ENCODE assay signal across 9 cellular contexts in genomic region chr10:97689637-97690036, GRCh38. TPM values are rescaled to one million over a fixed set of nuclear protein-coding genes. Genes with fewer than 3 reads are reported as not detected.
DNase-seq lines count a peak whose midpoint lies in the region; ATAC-seq, FAIRE-seq and TF ChIP-seq lines count a peak whose summit lies in the region.
"Had no signal": no experiment of that assay in that cellular context is flagged by ENCODE, and none has a peak within 500 bp of the region (broad histone marks: within the 10 kb centered on the region; RNA-seq: fewer than 3 reads in every experiment).

No MANE protein-coding gene starts in this region.

- no peak overlapping the region for H3K9ac ChIP-seq in HepG2 (ENCODE audit: insufficient read depth, low read depth, low read length)

- no peaks in the 10 kb centered on the region for H4K20me1 ChIP-seq in HepG2 (ENCODE audit: insufficient read depth, low read length)

- H3K9me3 Mint-ChIP-seq in CD8-positive, alpha-beta memory T cell = no peaks in the 10 kb centered on the region
- H3K9me3 Mint-ChIP-seq in activated naive CD4-positive, alpha-beta T cell treated with anti-CD3 and anti-CD28 coated beads, Interleukin-2, amount 10 ng/mL, durations not matched to agents 7 days and 5 days = no peaks in the 10 kb centered on the region

- FAIRE-seq in HepG2 (lab: Jason Lieb, UNC) = no peak

- H3K27me3 Mint-ChIP-seq in CD8-positive, alpha-beta memory T cell = peaks cover 0 to 1% of the 10 kb centered on the region in 2 donors
- H3K27me3 Mint-ChIP-seq in activated naive CD4-positive, alpha-beta T cell treated with anti-CD3 and anti-CD28 coated beads, Interleukin-2, amount 10 ng/mL, durations not matched to agents 7 days and 5 days = peaks cover 16% of the 10 kb centered on the region

- H3K27ac ChIP-seq in right lobe of liver (no peak overlapping the region), HepG2 (ENCODE audit: extremely low read length, insufficient read depth, low read length) (no peak overlapping the region)
- no peak overlapping the region for H3K27ac ChIP-seq in CD8-positive, alpha-beta memory T cell (ENCODE audit: low read depth, low read length)
- H3K27ac ChIP-seq: hepatocyte had no signal

- intact Hi-C loops in right lobe of liver (cut with DNase I) = no loop called here
- intact Hi-C loops in HepG2 (cut with micrococcal nuclease; ENCODE audit: unreplicated experiment) = no loop called here

- TF ChIP-seq POLR2A in right lobe of liver (IDR thresholded peaks at IDR 0.05) (peak; percentile 23), HepG2 (IDR thresholded peaks at IDR 0.05; ENCODE audit: insufficient read depth in 1 of 2, low read depth in 2 of 2, low read length in 2 of 2) (no peak)

- CTCF ChIA-PET in HepG2 (lab: Yijun Ruan, JAX; ENCODE audit: low intra/inter-chr PET ratio, low total read pairs) = no interaction called here
- CTCF ChIA-PET in CD8-positive, alpha-beta memory T cell (lab: Charles Lee) = interaction anchor here (1.0 kb wide), 1 partner anchor 11 kb away, joined by 3 read pairs; no protein-coding TSS in a partner anchor
- CTCF ChIA-PET in activated naive CD4-positive, alpha-beta T cell treated with anti-CD3 and anti-CD28 coated beads, Interleukin-2, amount 10 ng/mL, durations not matched to agents 7 days and 5 days (lab: Charles Lee) = interaction anchor here (1.0 to 6.0 kb wide), 2 partner anchors 12 to 13 kb away, joined by 3 to 32 read pairs; no protein-coding TSS in a partner anchor

- no peak overlapping the region for H3K4me3 ChIP-seq in right lobe of liver
- H3K4me3 ChIP-seq in HepG2 (replicated peaks in 1 of 3; ENCODE audit: insufficient read depth in 1 of 3, low read depth in 2 of 3, low read length in 3 of 3) = no peak overlapping the region
- no peak overlapping the region for H3K4me3 ChIP-seq in CD8-positive, alpha-beta memory T cell (ENCODE audit: low read length)
- H3K4me3 ChIP-seq: hepatocyte had no signal

- H2AFZ ChIP-seq in HepG2 (ENCODE audit: low read length) = no peak overlapping the region
- H2AFZ ChIP-seq: hepatocyte had no signal

- peak overlapping the region in 1 of 8 donors; percentile 36 for H3K27ac Mint-ChIP-seq in CD8-positive, alpha-beta memory T cell
- H3K27ac Mint-ChIP-seq in activated naive CD4-positive, alpha-beta T cell treated with anti-CD3 and anti-CD28 coated beads, Interleukin-2, amount 10 ng/mL, durations not matched to agents 7 days and 5 days = no peak overlapping the region

- DNase-seq in right lobe of liver (peak in 1 of 3 donors; percentile 22), HepG2 (ENCODE audit: low spot score) (no peak), amniotic stem cell (lab: John Stamatoyannopoulos, UW) (peak; percentile 85), kidney glomerular epithelial cell (lab: John Stamatoyannopoulos, UW) (peak; percentile 22), NCI-H146 treated with DMSO at 0.1 percent for 48 hours (lab: John Stamatoyannopoulos, UW; ENCODE audit: unreplicated experiment) (no peak)
- no peak for DNase-seq in CD8-positive, alpha-beta memory T cell
- no peak for DNase-seq in activated naive CD4-positive, alpha-beta T cell treated with anti-CD3 and anti-CD28 coated beads, Interleukin-2, amount 10 ng/mL, durations not matched to agents 7 days and 5 days

- H3K27me3 ChIP-seq in right lobe of liver (no peaks in the 10 kb centered on the region), HepG2 (ENCODE audit: control insufficient read depth in 1 of 2, insufficient read depth in 2 of 2, low read length in 2 of 2) (no peaks in the 10 kb centered on the region; a peak in 1 of 5 replicates)
- H3K27me3 ChIP-seq in CD8-positive, alpha-beta memory T cell (ENCODE audit: insufficient read depth, low read length, poor library complexity, severe bottlenecking) = no peaks in the 10 kb centered on the region
- H3K27me3 ChIP-seq: hepatocyte had no signal

- H3K9me3 ChIP-seq in right lobe of liver = no peaks in the 10 kb centered on the region
- no peaks in the 10 kb centered on the region for H3K9me3 ChIP-seq in HepG2 (ENCODE audit: low read length)
- no peaks in the 10 kb centered on the region for H3K9me3 ChIP-seq in CD8-positive, alpha-beta memory T cell (ENCODE audit: low read length)

- peaks cover 19% of the 10 kb centered on the region for H3K79me2 ChIP-seq in HepG2 (ENCODE audit: insufficient read depth, low read length)

- H3K4me1 ChIP-seq in right lobe of liver (peaks cover 0 to 22% (median 12%) of the 10 kb centered on the region in 4 donors), HepG2 (ENCODE audit: insufficient read depth, low read length) (peaks cover 29% of the 10 kb centered on the region)
- peaks cover 26% of the 10 kb centered on the region for H3K4me1 ChIP-seq in CD8-positive, alpha-beta memory T cell (ENCODE audit: insufficient read depth, low read length)

- H3K4me2 ChIP-seq in HepG2 (ENCODE audit: low read depth, low read length) = no peak overlapping the region
- H3K4me2 ChIP-seq: hepatocyte had no signal

- no TSS peak for BruUV-seq in HepG2 (replicated peaks; lab: Mats Ljungman, UMichigan)

- H3K4me3 Mint-ChIP-seq in CD8-positive, alpha-beta memory T cell = no peak overlapping the region
- no peak overlapping the region for H3K4me3 Mint-ChIP-seq in activated naive CD4-positive, alpha-beta T cell treated with anti-CD3 and anti-CD28 coated beads, Interleukin-2, amount 10 ng/mL, durations not matched to agents 7 days and 5 days

- 100% methylated on average over 2 of the region's 5 CpGs for WGBS in right lobe of liver (ENCODE audit: insufficient coverage, low coverage, low lambda C conversion rate, missing lambda C conversion rate)
- WGBS in HepG2 (ENCODE audit: low lambda C conversion rate) = 62% methylated on average over 5 of the region's 5 CpGs

- in situ Hi-C loops in HepG2 (cut with HindIII; ENCODE audit: extremely low pct_ligation_motif_present, low pct_unique_long_range_greater_than_20kb) = no loop called here

- peaks cover 0 to 1% (median 0%) of the 10 kb centered on the region in 3 donors for H3K36me3 Mint-ChIP-seq in CD8-positive, alpha-beta memory T cell
- H3K36me3 Mint-ChIP-seq in activated naive CD4-positive, alpha-beta T cell treated with anti-CD3 and anti-CD28 coated beads, Interleukin-2, amount 10 ng/mL, durations not matched to agents 7 days and 5 days = no peaks in the 10 kb centered on the region

- no peak for ATAC-seq in right lobe of liver
- no peak for ATAC-seq in HepG2
- ATAC-seq in HG03139 (IDR thresholded peaks at IDR 0.05; ENCODE audit: unreplicated experiment) = no peak

- H3K36me3 ChIP-seq in right lobe of liver = no peaks in the 10 kb centered on the region
- no peaks in the 10 kb centered on the region for H3K36me3 ChIP-seq in HepG2 (replicated peaks in 1 of 2; ENCODE audit: control insufficient read depth in 1 of 2, insufficient read depth in 2 of 2, low read length in 2 of 2)
- no peaks in the 10 kb centered on the region for H3K36me3 ChIP-seq in CD8-positive, alpha-beta memory T cell (ENCODE audit: insufficient read depth, low read length)

- no peak for TF ChIP-seq CTCF in right lobe of liver (IDR thresholded peaks at IDR 0.05)
- no peak for TF ChIP-seq CTCF in HepG2 (CRISPR knock-in tag; IDR thresholded peaks at IDR 0.05)

- no peak for TF ChIP-seq RAD21 in HepG2 (CRISPR knock-in tag; IDR thresholded peaks at IDR 0.05)

- H3K4me1 Mint-ChIP-seq in CD8-positive, alpha-beta memory T cell = peaks cover 14 to 29% (median 25%) of the 10 kb centered on the region in 3 donors
- peaks cover 18% of the 10 kb centered on the region for H3K4me1 Mint-ChIP-seq in activated naive CD4-positive, alpha-beta T cell treated with anti-CD3 and anti-CD28 coated beads, Interleukin-2, amount 10 ng/mL, durations not matched to agents 7 days and 5 days

- POLR2A ChIA-PET in HepG2 (lab: Yijun Ruan, JAX) = interaction anchor here (0.6 to 3.5 kb wide), 3 partner anchors 12 to 188 kb away, joined by 3 to 39 read pairs (median 3); partner anchors contain the start of gene ZFYVE27
- POLR2A ChIA-PET in CD8-positive, alpha-beta memory T cell (lab: Charles Lee) = no interaction called here

- TF ChIP-seq EP300 in HepG2 (IDR thresholded peaks at IDR 0.05; ENCODE audit: low read depth in 2 of 2, low read length in 2 of 2) (no peak), HepG2 (CRISPR knock-in tag; IDR thresholded peaks at IDR 0.05; ENCODE audit: borderline replicate concordance) (no peak)

RNA-seq across cellular contexts. Expression of gene AVPI1, which starts 2.6 kb away (rescaled TPM):
- total RNA-seq in right lobe of liver (10 to 100 TPM; 10.3 to 27.0 (median 20.2) TPM), HepG2 (2016; rRNA removed; fragmentation: Illumina TruSeq; extraction: Trizol) (39.8 and 47.6 TPM in 2 replicates)
- 17.3 and 23.9 TPM in 2 replicates for total RNA-seq in HepG2 (2016; cell fraction: cytosol; rRNA removed; fragmentation: Illumina TruSeq; extraction: Trizol; ENCODE audit: low read depth)
- 40.9 and 48.9 TPM in 2 replicates for total RNA-seq in HepG2 (2016; cell fraction: insoluble cytoplasmic fraction; rRNA removed; fragmentation: Illumina TruSeq; extraction: Trizol)
- total RNA-seq in HepG2 (2016; cell fraction: membrane; rRNA removed; fragmentation: Illumina TruSeq; extraction: Trizol) = 32.7 and 40.7 TPM in 2 replicates
- total RNA-seq in HepG2 (2016; cell fraction: nucleus; rRNA removed; fragmentation: Illumina TruSeq; extraction: Trizol) = 19.1 and 24.2 TPM in 2 replicates
- polyA plus RNA-seq in HepG2 (2011; rRNA removed) = 60.6 and 61.2 TPM in 2 replicates
- polyA plus RNA-seq in HepG2 (2011; cell fraction: cytosol; rRNA removed) = 46.9 and 72.0 TPM in 2 replicates
- 30.9 and 32.2 TPM in 2 replicates for polyA plus RNA-seq in HepG2 (2011; cell fraction: nucleus; rRNA removed)
- polyA plus RNA-seq in HepG2 (2012) = 17.8 and 27.6 TPM in 2 replicates
- polyA plus RNA-seq in HepG2 (2016; cell fraction: cytosol; fragmentation: Illumina TruSeq; extraction: Trizol; ENCODE audit: low read depth) = 15.1 and 21.8 TPM in 2 replicates
- polyA plus RNA-seq in HepG2 (2016; cell fraction: insoluble cytoplasmic fraction; fragmentation: Illumina TruSeq; extraction: Trizol; ENCODE audit: low read depth) = 52.4 and 52.8 TPM in 2 replicates
- 23.9 and 32.8 TPM in 2 replicates for polyA plus RNA-seq in HepG2 (2016; cell fraction: membrane; fragmentation: Illumina TruSeq; extraction: Trizol; ENCODE audit: low read depth)
- polyA plus RNA-seq in HepG2 (2016; cell fraction: nucleus; fragmentation: Illumina TruSeq; extraction: Trizol; ENCODE audit: insufficient read depth, low read depth) = 25.4 and 28.6 TPM in 2 replicates
- polyA minus RNA-seq in HepG2 (2011; rRNA and poly(A)+ RNA removed; ENCODE audit: low replicate concordance) = 68.6 and 143 TPM in 2 replicates
- 32.1 and 32.4 TPM in 2 replicates for polyA minus RNA-seq in HepG2 (2011; cell fraction: cytosol; rRNA and poly(A)+ RNA removed)
- 21.8 and 28.6 TPM in 2 replicates for polyA minus RNA-seq in HepG2 (2011; cell fraction: nucleus; rRNA and poly(A)+ RNA removed)
- total RNA-seq in CD8-positive, alpha-beta memory T cell = 1 to 10 TPM; 2.3 TPM
- polyA plus RNA-seq in CD8-positive, alpha-beta memory T cell = 3.1 TPM

RNA-seq across cellular contexts. Expression of gene MARVELD1, which starts 23.9 kb away (rescaled TPM):
- total RNA-seq in right lobe of liver (1 to 10 TPM; 1.5 to 3.1 (median 2.3) TPM), HepG2 (2016; rRNA removed; fragmentation: Illumina TruSeq; extraction: Trizol) (not detected in 2 replicates)
- not detected in 2 replicates for total RNA-seq in HepG2 (2016; cell fraction: cytosol; rRNA removed; fragmentation: Illumina TruSeq; extraction: Trizol; ENCODE audit: low read depth)
- total RNA-seq in HepG2 (2016; cell fraction: insoluble cytoplasmic fraction; rRNA removed; fragmentation: Illumina TruSeq; extraction: Trizol) = not detected in 2 replicates
- total RNA-seq in HepG2 (2016; cell fraction: membrane; rRNA removed; fragmentation: Illumina TruSeq; extraction: Trizol) = not detected in 2 replicates
- total RNA-seq in HepG2 (2016; cell fraction: nucleus; rRNA removed; fragmentation: Illumina TruSeq; extraction: Trizol) = not detected in 2 replicates
- 0.08 TPM in 1 of 2 replicates, not detected in the other for polyA plus RNA-seq in HepG2 (2011; rRNA removed)
- 0.03 TPM in 1 of 2 replicates, not detected in the other for polyA plus RNA-seq in HepG2 (2011; cell fraction: cytosol; rRNA removed)
- polyA plus RNA-seq in HepG2 (2011; cell fraction: nucleus; rRNA removed) = 0.03 and 0.26 TPM in 2 replicates
- polyA plus RNA-seq in HepG2 (2012) = not detected in 2 replicates
- not detected in 2 replicates for polyA plus RNA-seq in HepG2 (2016; cell fraction: cytosol; fragmentation: Illumina TruSeq; extraction: Trizol; ENCODE audit: low read depth)
- polyA plus RNA-seq in HepG2 (2016; cell fraction: insoluble cytoplasmic fraction; fragmentation: Illumina TruSeq; extraction: Trizol; ENCODE audit: low read depth) = not detected in 2 replicates
- not detected in 2 replicates for polyA plus RNA-seq in HepG2 (2016; cell fraction: membrane; fragmentation: Illumina TruSeq; extraction: Trizol; ENCODE audit: low read depth)
- polyA plus RNA-seq in HepG2 (2016; cell fraction: nucleus; fragmentation: Illumina TruSeq; extraction: Trizol; ENCODE audit: insufficient read depth, low read depth) = not detected in 2 replicates
- 33.8 TPM in 1 of 2 replicates, not detected in the other for polyA minus RNA-seq in HepG2 (2011; rRNA and poly(A)+ RNA removed; ENCODE audit: low replicate concordance)
- not detected in 2 replicates for polyA minus RNA-seq in HepG2 (2011; cell fraction: cytosol; rRNA and poly(A)+ RNA removed)
- polyA minus RNA-seq in HepG2 (2011; cell fraction: nucleus; rRNA and poly(A)+ RNA removed) = 0.13 TPM in 1 of 2 replicates, not detected in the other
- 1 to 10 TPM; 4.3 to 4.7 TPM for total RNA-seq in CD8-positive, alpha-beta memory T cell
- polyA plus RNA-seq in CD8-positive, alpha-beta memory T cell = 0.15 TPM

RNA-seq across cellular contexts. Expression of gene ZFYVE27, which starts 47.3 kb away (rescaled TPM):
- total RNA-seq in right lobe of liver (10 to 100 TPM in 5 of 6 experiments, 1 to 10 TPM in 1; 9.2 to 19.3 (median 12.6) TPM), HepG2 (2016; rRNA removed; fragmentation: Illumina TruSeq; extraction: Trizol) (6.1 and 19.7 TPM in 2 replicates)
- total RNA-seq in HepG2 (2016; cell fraction: cytosol; rRNA removed; fragmentation: Illumina TruSeq; extraction: Trizol; ENCODE audit: low read depth) = 2.8 and 3.8 TPM in 2 replicates
- total RNA-seq in HepG2 (2016; cell fraction: insoluble cytoplasmic fraction; rRNA removed; fragmentation: Illumina TruSeq; extraction: Trizol) = 5.8 and 20.5 TPM in 2 replicates
- total RNA-seq in HepG2 (2016; cell fraction: membrane; rRNA removed; fragmentation: Illumina TruSeq; extraction: Trizol) = 4.5 and 6.1 TPM in 2 replicates
- 36.5 and 37.6 TPM in 2 replicates for total RNA-seq in HepG2 (2016; cell fraction: nucleus; rRNA removed; fragmentation: Illumina TruSeq; extraction: Trizol)
- polyA plus RNA-seq in HepG2 (2011; rRNA removed) = 20.5 and 26.9 TPM in 2 replicates
- polyA plus RNA-seq in HepG2 (2011; cell fraction: cytosol; rRNA removed) = 11.3 and 12.9 TPM in 2 replicates
- 107 and 112 TPM in 2 replicates for polyA plus RNA-seq in HepG2 (2011; cell fraction: nucleus; rRNA removed)
- 13.0 and 18.5 TPM in 2 replicates for polyA plus RNA-seq in HepG2 (2012)
- polyA plus RNA-seq in HepG2 (2016; cell fraction: cytosol; fragmentation: Illumina TruSeq; extraction: Trizol; ENCODE audit: low read depth) = 0.68 and 0.92 TPM in 2 replicates
- polyA plus RNA-seq in HepG2 (2016; cell fraction: insoluble cytoplasmic fraction; fragmentation: Illumina TruSeq; extraction: Trizol; ENCODE audit: low read depth) = 4.2 and 4.9 TPM in 2 replicates
- polyA plus RNA-seq in HepG2 (2016; cell fraction: membrane; fragmentation: Illumina TruSeq; extraction: Trizol; ENCODE audit: low read depth) = 1.7 and 2.1 TPM in 2 replicates
- polyA plus RNA-seq in HepG2 (2016; cell fraction: nucleus; fragmentation: Illumina TruSeq; extraction: Trizol; ENCODE audit: insufficient read depth, low read depth) = 50.1 and 57.5 TPM in 2 replicates
- polyA minus RNA-seq in HepG2 (2011; rRNA and poly(A)+ RNA removed; ENCODE audit: low replicate concordance) = 26.7 and 43.3 TPM in 2 replicates
- 6.0 and 6.5 TPM in 2 replicates for polyA minus RNA-seq in HepG2 (2011; cell fraction: cytosol; rRNA and poly(A)+ RNA removed)
- 45.2 and 45.3 TPM in 2 replicates for polyA minus RNA-seq in HepG2 (2011; cell fraction: nucleus; rRNA and poly(A)+ RNA removed)
- 10 to 100 TPM; 27.4 to 28.6 TPM for total RNA-seq in CD8-positive, alpha-beta memory T cell
- 31.4 TPM for polyA plus RNA-seq in CD8-positive, alpha-beta memory T cell

RNA-seq across cellular contexts. Expression of gene PI4K2A, which starts 49.2 kb away (rescaled TPM):
- 10 to 100 TPM in 3 of 6 experiments, 1 to 10 TPM in 3; 6.2 to 18.1 (median 11.4) TPM for total RNA-seq in right lobe of liver
- total RNA-seq in HepG2 (2016; rRNA removed; fragmentation: Illumina TruSeq; extraction: Trizol) = 14.3 and 16.6 TPM in 2 replicates
- 1.1 and 1.5 TPM in 2 replicates for total RNA-seq in HepG2 (2016; cell fraction: cytosol; rRNA removed; fragmentation: Illumina TruSeq; extraction: Trizol; ENCODE audit: low read depth)
- 14.4 and 15.3 TPM in 2 replicates for total RNA-seq in HepG2 (2016; cell fraction: insoluble cytoplasmic fraction; rRNA removed; fragmentation: Illumina TruSeq; extraction: Trizol)
- 5.3 and 5.4 TPM in 2 replicates for total RNA-seq in HepG2 (2016; cell fraction: membrane; rRNA removed; fragmentation: Illumina TruSeq; extraction: Trizol)
- total RNA-seq in HepG2 (2016; cell fraction: nucleus; rRNA removed; fragmentation: Illumina TruSeq; extraction: Trizol) = 7.8 and 8.3 TPM in 2 replicates
- polyA plus RNA-seq in HepG2 (2011; rRNA removed) = 10.9 and 12.3 TPM in 2 replicates
- polyA plus RNA-seq in HepG2 (2011; cell fraction: cytosol; rRNA removed) = 11.1 and 12.6 TPM in 2 replicates
- polyA plus RNA-seq in HepG2 (2011; cell fraction: nucleus; rRNA removed) = 7.2 and 8.1 TPM in 2 replicates
- polyA plus RNA-seq in HepG2 (2012) = 8.1 and 9.8 TPM in 2 replicates
- 1.2 and 1.5 TPM in 2 replicates for polyA plus RNA-seq in HepG2 (2016; cell fraction: cytosol; fragmentation: Illumina TruSeq; extraction: Trizol; ENCODE audit: low read depth)
- 16.4 and 17.1 TPM in 2 replicates for polyA plus RNA-seq in HepG2 (2016; cell fraction: insoluble cytoplasmic fraction; fragmentation: Illumina TruSeq; extraction: Trizol; ENCODE audit: low read depth)
- 3.5 and 4.3 TPM in 2 replicates for polyA plus RNA-seq in HepG2 (2016; cell fraction: membrane; fragmentation: Illumina TruSeq; extraction: Trizol; ENCODE audit: low read depth)
- polyA plus RNA-seq in HepG2 (2016; cell fraction: nucleus; fragmentation: Illumina TruSeq; extraction: Trizol; ENCODE audit: insufficient read depth, low read depth) = 11.0 and 12.8 TPM in 2 replicates
- polyA minus RNA-seq in HepG2 (2011; rRNA and poly(A)+ RNA removed; ENCODE audit: low replicate concordance) = 14.5 and 22.6 TPM in 2 replicates
- polyA minus RNA-seq in HepG2 (2011; cell fraction: cytosol; rRNA and poly(A)+ RNA removed) = 5.7 and 6.0 TPM in 2 replicates
- 5.5 and 5.7 TPM in 2 replicates for polyA minus RNA-seq in HepG2 (2011; cell fraction: nucleus; rRNA and poly(A)+ RNA removed)
- 10 to 100 TPM; 15.6 to 15.9 TPM for total RNA-seq in CD8-positive, alpha-beta memory T cell
- 11.4 TPM for polyA plus RNA-seq in CD8-positive, alpha-beta memory T cell

RNA-seq across cellular contexts. Expression of gene MORN4, which starts 56.3 kb away (rescaled TPM):
- 1 to 10 TPM in 4 of 6 experiments, under 1 TPM in 2; 0.69 to 3.9 (median 1.6) TPM for total RNA-seq in right lobe of liver
- 3.4 and 4.2 TPM in 2 replicates for total RNA-seq in HepG2 (2016; rRNA removed; fragmentation: Illumina TruSeq; extraction: Trizol)
- total RNA-seq in HepG2 (2016; cell fraction: cytosol; rRNA removed; fragmentation: Illumina TruSeq; extraction: Trizol; ENCODE audit: low read depth) = 3.2 and 5.3 TPM in 2 replicates
- 4.6 and 5.2 TPM in 2 replicates for total RNA-seq in HepG2 (2016; cell fraction: insoluble cytoplasmic fraction; rRNA removed; fragmentation: Illumina TruSeq; extraction: Trizol)
- 6.1 and 6.3 TPM in 2 replicates for total RNA-seq in HepG2 (2016; cell fraction: membrane; rRNA removed; fragmentation: Illumina TruSeq; extraction: Trizol)
- 1.6 and 3.0 TPM in 2 replicates for total RNA-seq in HepG2 (2016; cell fraction: nucleus; rRNA removed; fragmentation: Illumina TruSeq; extraction: Trizol)
- 9.1 and 10.8 TPM in 2 replicates for polyA plus RNA-seq in HepG2 (2011; rRNA removed)
- polyA plus RNA-seq in HepG2 (2011; cell fraction: cytosol; rRNA removed) = 7.3 and 11.8 TPM in 2 replicates
- 4.4 and 5.7 TPM in 2 replicates for polyA plus RNA-seq in HepG2 (2011; cell fraction: nucleus; rRNA removed)
- polyA plus RNA-seq in HepG2 (2012) = 7.4 and 10.4 TPM in 2 replicates
- polyA plus RNA-seq in HepG2 (2016; cell fraction: cytosol; fragmentation: Illumina TruSeq; extraction: Trizol; ENCODE audit: low read depth) = 7.7 and 8.5 TPM in 2 replicates
- 9.6 and 10.3 TPM in 2 replicates for polyA plus RNA-seq in HepG2 (2016; cell fraction: insoluble cytoplasmic fraction; fragmentation: Illumina TruSeq; extraction: Trizol; ENCODE audit: low read depth)
- 9.0 and 9.4 TPM in 2 replicates for polyA plus RNA-seq in HepG2 (2016; cell fraction: membrane; fragmentation: Illumina TruSeq; extraction: Trizol; ENCODE audit: low read depth)
- 7.8 and 8.8 TPM in 2 replicates for polyA plus RNA-seq in HepG2 (2016; cell fraction: nucleus; fragmentation: Illumina TruSeq; extraction: Trizol; ENCODE audit: insufficient read depth, low read depth)
- 2.2 and 3.4 TPM in 2 replicates for polyA minus RNA-seq in HepG2 (2011; rRNA and poly(A)+ RNA removed; ENCODE audit: low replicate concordance)
- polyA minus RNA-seq in HepG2 (2011; cell fraction: cytosol; rRNA and poly(A)+ RNA removed) = 1.2 and 2.5 TPM in 2 replicates
- polyA minus RNA-seq in HepG2 (2011; cell fraction: nucleus; rRNA and poly(A)+ RNA removed) = 2.9 and 3.7 TPM in 2 replicates
- total RNA-seq in CD8-positive, alpha-beta memory T cell = 1 to 10 TPM; 2.7 to 3.1 TPM
- 1.7 TPM for polyA plus RNA-seq in CD8-positive, alpha-beta memory T cell

Comparison
In these comparisons a context has a peak if more than half of its experiments do, and no peak if none do; other contexts are left out.
1. DNase-seq: peak in amniotic stem cell (single experiment) and kidney glomerular epithelial cell (single experiment); none in HepG2 (single experiment), NCI-H146 treated with DMSO at 0.1 percent for 48 hours (single experiment), CD8-positive, alpha-beta memory T cell (0 of 5) and activated naive CD4-positive, alpha-beta T cell treated with anti-CD3 and anti-CD28 coated beads, Interleukin-2, amount 10 ng/mL, durations not matched to agents 7 days and 5 days (single experiment).